In the genomic region with DNA sequence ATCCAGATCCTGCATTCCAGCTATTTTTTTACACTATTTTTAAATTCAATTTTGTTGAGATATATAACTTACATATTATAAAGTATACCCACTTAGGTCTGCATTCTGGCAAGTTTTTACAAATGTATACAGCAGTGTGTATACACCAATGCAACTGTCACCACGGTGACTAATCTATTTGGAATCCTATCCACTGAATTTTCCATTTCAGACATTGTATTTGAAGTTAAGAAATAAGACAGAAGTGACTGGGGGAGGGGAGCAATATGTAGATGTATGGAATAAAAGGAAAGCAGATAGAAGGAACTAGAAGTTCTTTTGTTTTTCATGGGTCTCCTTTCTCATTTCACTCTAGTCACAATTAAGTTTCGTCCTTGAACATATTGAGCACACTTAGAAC, we compare ENCODE assay signal across 19 cellular contexts.
"Had no signal": no experiment of that assay in that cellular context is flagged by ENCODE, and none has a peak within 500 bp of the region (broad histone marks: within the 10 kb centered on the region; RNA-seq: fewer than 3 reads in every experiment).

No MANE protein-coding gene starts in this region.

- H3K27ac ChIP-seq: gastrocnemius medialis, tibial nerve, vagina had no signal

- DNase-seq: activated CD4-positive, alpha-beta T cell treated with anti-CD3 and anti-CD28 coated beads for 48 hours; activated CD8-positive, alpha-beta T cell treated with anti-CD3 and anti-CD28 coated beads for 36 hours; activated effector memory CD4-positive, alpha-beta T cell treated with anti-CD3 and anti-CD28 coated beads, Interleukin-2, amount 50 U/mL, for 16 hours; activated T-cell treated with anti-CD3 and anti-CD28 coated beads, Interleukin-2, amount 50 U/mL, for 48 hours; cerebellar nuclear complex; effector memory CD4-positive, alpha-beta T cell; gastrocnemius medialis; nephron progenitor cell; occipital lobe; right cardiac atrium; small intestine; stimulated activated CD4-positive, alpha-beta T cell treated with anti-CD3 and anti-CD28 coated beads, Interleukin-4, amount 100 ng/mL, for 4 hours; stimulated activated CD8-positive, alpha-beta memory T cell treated with anti-CD3 and anti-CD28 coated beads, Interleukin-4, amount 100 ng/mL, for 48 hours; stimulated activated naive CD4-positive, alpha-beta T cell treated with Interleukin-2 at 50 U/mL for 16 hours; substantia nigra; T-helper 2 cell had no signal

- H3K27me3 ChIP-seq: gastrocnemius medialis, tibial nerve, vagina had no signal

- H3K4me1 ChIP-seq: gastrocnemius medialis, vagina had no signal

- H3K36me3 ChIP-seq: gastrocnemius medialis, tibial nerve, vagina had no signal

- H3K4me3 ChIP-seq: gastrocnemius medialis, tibial nerve, vagina had no signal

- ATAC-seq: activated CD8-positive, alpha-beta T cell treated with anti-CD3 and anti-CD28 coated beads for 36 hours; gastrocnemius medialis; right cardiac atrium; WTC11 had no signal

- H3K9me3 ChIP-seq: gastrocnemius medialis, tibial nerve, vagina had no signal
